Comparison of ENCODE assay signal across 1 cellular context in the genomic region with DNA sequence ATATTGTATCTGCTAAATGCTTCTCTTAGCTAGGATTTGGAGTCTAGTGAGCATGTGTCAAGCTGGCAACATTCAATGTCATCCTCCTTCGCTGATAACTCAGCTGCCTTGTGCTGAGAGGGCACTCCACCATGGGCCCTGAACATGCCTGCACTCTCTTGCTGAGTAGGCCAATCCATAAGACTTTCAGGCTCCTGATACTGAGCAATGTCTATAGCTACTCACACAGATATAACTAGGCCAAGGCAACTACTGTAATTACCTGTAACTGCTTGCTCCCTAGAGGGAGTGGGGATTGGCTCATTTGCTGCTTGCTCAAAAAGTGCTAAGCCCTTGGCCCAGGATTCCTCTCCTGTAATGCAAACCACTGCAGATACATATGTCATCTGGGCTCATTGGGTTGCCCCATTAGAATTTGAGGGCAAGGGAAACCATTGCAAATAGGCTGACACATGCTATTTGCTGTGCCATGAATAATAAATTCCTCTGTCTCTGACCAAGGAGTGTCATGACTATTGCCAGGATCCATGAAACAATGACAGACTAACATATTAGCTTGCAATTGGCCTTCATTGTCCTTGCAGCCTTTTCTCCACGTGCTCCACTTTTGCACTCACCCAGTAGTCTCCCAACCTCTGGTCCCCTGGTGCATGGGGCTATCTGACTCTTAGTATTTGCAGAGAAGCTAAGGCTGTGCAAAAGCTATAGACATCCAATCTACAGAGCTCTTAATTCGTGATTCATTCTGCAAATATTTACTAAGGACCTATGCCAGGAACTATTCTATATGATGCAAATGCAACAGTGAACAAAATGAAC.
TF ChIP-seq lines count a peak whose summit lies in the region.

No MANE protein-coding gene starts in this region.

TF ChIP-seq in HepG2, 621 proteins besides CTCF, POLR2A, EP300 and RAD21 (continued from another document):
- TF ChIP-seq TRAFD1 (CRISPR knock-in tag; IDR thresholded peaks at IDR 0.05; ENCODE audit: borderline replicate concordance) (no peak), ZSCAN9 (CRISPR knock-in tag; IDR thresholded peaks at IDR 0.05; ENCODE audit: borderline replicate concordance) (peak; percentile 33; the same call in 1 of the 2 replicates), ATAD3A (CRISPR knock-in tag; IDR thresholded peaks at IDR 0.05) (no peak), ZNF589 (CRISPR knock-in tag; conservative IDR thresholded peaks at IDR 0.05) (0 out of 2 replicates have a peak, but pooled peaks have one; percentile 16), MAFK (conservative IDR thresholded peaks at IDR 0.05 in 1 of 2, IDR thresholded peaks at IDR 0.05 in 1 of 2; ENCODE audit: low read length in 2 of 2) (peak in 1 of 2 experiments; percentile 52; a peak in 2 of 4 replicates), SKI (IDR thresholded peaks at IDR 0.05; ENCODE audit: partially characterized antibody) (peak; percentile 42), ZNF224 (CRISPR knock-in tag; IDR thresholded peaks at IDR 0.05) (0 out of 2 replicates have a peak, but pooled peaks have one; percentile 47), KMT2B (CRISPR knock-in tag; IDR thresholded peaks at IDR 0.05) (no peak), ZBTB14 (CRISPR knock-in tag; IDR thresholded peaks at IDR 0.05) (no peak), HHEX (CRISPR knock-in tag; IDR thresholded peaks at IDR 0.05) (0 out of 2 replicates have a peak, but pooled peaks have one; percentile 24), SOX5 (CRISPR knock-in tag; IDR thresholded peaks at IDR 0.05; ENCODE audit: borderline replicate concordance) (peak; percentile 70; the same call in 1 of the 2 replicates), GPBP1L1 (CRISPR knock-in tag; IDR thresholded peaks at IDR 0.05) (no peak), ELF3 (CRISPR knock-in tag; IDR thresholded peaks at IDR 0.05) (0 out of 2 replicates have a peak, but pooled peaks have one; percentile 16)
- TF ChIP-seq, protein P1, sequence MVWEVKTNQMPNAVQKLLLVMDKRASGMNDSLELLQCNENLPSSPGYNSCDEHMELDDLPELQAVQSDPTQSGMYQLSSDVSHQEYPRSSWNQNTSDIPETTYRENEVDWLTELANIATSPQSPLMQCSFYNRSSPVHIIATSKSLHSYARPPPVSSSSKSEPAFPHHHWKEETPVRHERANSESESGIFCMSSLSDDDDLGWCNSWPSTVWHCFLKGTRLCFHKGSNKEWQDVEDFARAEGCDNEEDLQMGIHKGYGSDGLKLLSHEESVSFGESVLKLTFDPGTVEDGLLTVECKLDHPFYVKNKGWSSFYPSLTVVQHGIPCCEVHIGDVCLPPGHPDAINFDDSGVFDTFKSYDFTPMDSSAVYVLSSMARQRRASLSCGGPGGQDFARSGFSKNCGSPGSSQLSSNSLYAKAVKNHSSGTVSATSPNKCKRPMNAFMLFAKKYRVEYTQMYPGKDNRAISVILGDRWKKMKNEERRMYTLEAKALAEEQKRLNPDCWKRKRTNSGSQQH (CRISPR knock-in tag; IDR thresholded peaks at IDR 0.05; ENCODE audit: low read depth) = 0 out of 2 replicates have a peak, but pooled peaks have one; percentile 76
